ENCODE assay signal across 21 cellular contexts in genomic region chr1:166307261-166308188, GRCh38.
DNase-seq lines count a peak whose midpoint lies in the region; ATAC-seq and TF ChIP-seq lines count a peak whose summit lies in the region.
"Had no signal": no experiment of that assay in that cellular context is flagged by ENCODE, and none has a peak within 500 bp of the region (broad histone marks: within the 10 kb centered on the region; RNA-seq: fewer than 3 reads in every experiment).

No MANE protein-coding gene starts in this region.

- H3K4me3 Mint-ChIP-seq in glutamatergic neuron (ENCODE audit: unreplicated experiment) (peak overlapping the region; percentile 36), nephron progenitor cell (no peak overlapping the region)
- no peak overlapping the region for H3K4me3 Mint-ChIP-seq in activated T-helper 2 cell treated with anti-CD3 and anti-CD28 coated beads, Interferon-gamma antibody, Interleukin-2, Interleukin-4, amounts not matched to agents 10 μg/mL and 5 μg/mL and 100 μg/mL, durations not matched to agents 14 hours and 24 hours and 36 hours (ENCODE audit: low read depth)
- H3K4me3 Mint-ChIP-seq: activated CD4-positive, alpha-beta T cell treated with anti-CD3 and anti-CD28 coated beads, Interleukin-2, amount 10 ng/mL, durations not matched to agents 7 days and 5 days; activated naive CD8-positive, alpha-beta T cell treated with anti-CD3 and anti-CD28 coated beads, Interleukin-2, amount 10 ng/mL, durations not matched to agents 7 days and 5 days; T-helper 17 cell had no signal

- H3K9me3 ChIP-seq in effector memory CD4-positive, alpha-beta T cell (ENCODE audit: control insufficient read depth, low read length), result no peaks in the 10 kb centered on the region
- no peaks in the 10 kb centered on the region for H3K9me3 ChIP-seq in aorta (ENCODE audit: control insufficient read depth, low read length)
- H3K9me3 ChIP-seq: A549, BLaER1, body of pancreas, sigmoid colon, SJCRH30 had no signal

- no peak overlapping the region for H3K27ac ChIP-seq in effector memory CD4-positive, alpha-beta T cell (ENCODE audit: insufficient read depth, low read length, poor library complexity, severe bottlenecking)
- no peak overlapping the region for H3K27ac ChIP-seq in aorta (ENCODE audit: low read depth in 1 of 2, low read length in 2 of 2)
- H3K27ac ChIP-seq: A549, BLaER1, body of pancreas, GM23248, sigmoid colon, SJCRH30 had no signal

- TF ChIP-seq CTCF in glutamatergic neuron (IDR thresholded peaks at IDR 0.05; ENCODE audit: partially characterized antibody, unreplicated experiment) (no peak), nephron progenitor cell (IDR thresholded peaks at IDR 0.05) (no peak)

- H3K27ac Mint-ChIP-seq in glutamatergic neuron (ENCODE audit: unreplicated experiment) (no peak overlapping the region), nephron progenitor cell (peak overlapping the region; percentile 27)
- no peak overlapping the region for H3K27ac Mint-ChIP-seq in activated T-helper 2 cell treated with anti-CD3 and anti-CD28 coated beads, Interferon-gamma antibody, Interleukin-2, Interleukin-4, amounts not matched to agents 10 μg/mL and 5 μg/mL and 100 μg/mL, durations not matched to agents 14 hours and 24 hours and 36 hours
- H3K27ac Mint-ChIP-seq: activated CD4-positive, alpha-beta T cell treated with anti-CD3 and anti-CD28 coated beads, Interleukin-2, amount 10 ng/mL, durations not matched to agents 7 days and 5 days; activated naive CD8-positive, alpha-beta T cell treated with anti-CD3 and anti-CD28 coated beads, Interleukin-2, amount 10 ng/mL, durations not matched to agents 7 days and 5 days; naive B cell; T-helper 17 cell had no signal

- intact Hi-C loops in activated T-helper 2 cell treated with anti-CD3 and anti-CD28 coated beads, Interferon-gamma antibody, Interleukin-2, Interleukin-4, amounts not matched to agents 10 μg/mL and 5 μg/mL and 100 μg/mL, durations not matched to agents 14 hours and 24 hours and 36 hours (cut with micrococcal nuclease), result no loop called here
- intact Hi-C loops in aorta (cut with DNase I), result no loop called here

- H3K9me3 Mint-ChIP-seq in glutamatergic neuron (ENCODE audit: unreplicated experiment) (peaks cover 1% of the 10 kb centered on the region), nephron progenitor cell (peaks cover 6% of the 10 kb centered on the region)
- H3K9me3 Mint-ChIP-seq in activated T-helper 2 cell treated with anti-CD3 and anti-CD28 coated beads, Interferon-gamma antibody, Interleukin-2, Interleukin-4, amounts not matched to agents 10 μg/mL and 5 μg/mL and 100 μg/mL, durations not matched to agents 14 hours and 24 hours and 36 hours, result no peaks in the 10 kb centered on the region
- H3K9me3 Mint-ChIP-seq: activated CD4-positive, alpha-beta T cell treated with anti-CD3 and anti-CD28 coated beads, Interleukin-2, amount 10 ng/mL, durations not matched to agents 7 days and 5 days had no signal

- DNase-seq in NCI-H345 (lab: John Stamatoyannopoulos, UW) (peak; percentile 19), NCI-H345 treated with DMSO at 0.1 percent for 48 hours (lab: John Stamatoyannopoulos, UW; ENCODE audit: unreplicated experiment) (no peak), NCI-H1105 (lab: John Stamatoyannopoulos, UW) (peak; percentile 59), glutamatergic neuron (no peak), nephron progenitor cell (peak; percentile 18), aorta (no peak)
- no peak for DNase-seq in effector memory CD4-positive, alpha-beta T cell
- no peak for DNase-seq in activated T-helper 2 cell treated with anti-CD3 and anti-CD28 coated beads, Interferon-gamma antibody, Interleukin-2, Interleukin-4, amounts not matched to agents 10 μg/mL and 5 μg/mL and 100 μg/mL, durations not matched to agents 14 hours and 24 hours and 36 hours (ENCODE audit: low spot score)
- DNase-seq: activated CD4-positive, alpha-beta T cell treated with anti-CD3 and anti-CD28 coated beads, Interleukin-2, amount 10 ng/mL, durations not matched to agents 7 days and 5 days; activated naive CD8-positive, alpha-beta T cell treated with anti-CD3 and anti-CD28 coated beads, Interleukin-2, amount 10 ng/mL, durations not matched to agents 7 days and 5 days; GM23248; naive B cell; NCI-H146; NCI-H226; OCI-M1; sigmoid colon; T-helper 17 cell had no signal

- H3K4me1 Mint-ChIP-seq in glutamatergic neuron (ENCODE audit: low read depth, unreplicated experiment) (peaks cover 23% of the 10 kb centered on the region), nephron progenitor cell (peaks cover 13% of the 10 kb centered on the region)
- H3K4me1 Mint-ChIP-seq in activated T-helper 2 cell treated with anti-CD3 and anti-CD28 coated beads, Interferon-gamma antibody, Interleukin-2, Interleukin-4, amounts not matched to agents 10 μg/mL and 5 μg/mL and 100 μg/mL, durations not matched to agents 14 hours and 24 hours and 36 hours (ENCODE audit: low read depth), result no peaks in the 10 kb centered on the region
- H3K4me1 Mint-ChIP-seq: activated CD4-positive, alpha-beta T cell treated with anti-CD3 and anti-CD28 coated beads, Interleukin-2, amount 10 ng/mL, durations not matched to agents 7 days and 5 days; activated naive CD8-positive, alpha-beta T cell treated with anti-CD3 and anti-CD28 coated beads, Interleukin-2, amount 10 ng/mL, durations not matched to agents 7 days and 5 days; naive B cell; T-helper 17 cell had no signal

- no peaks in the 10 kb centered on the region for H3K27me3 ChIP-seq in effector memory CD4-positive, alpha-beta T cell (replicated peaks; ENCODE audit: control insufficient read depth, insufficient read depth, low read length, poor library complexity, severe bottlenecking)
- H3K27me3 ChIP-seq in aorta (ENCODE audit: control insufficient read depth in 1 of 2, insufficient read depth in 2 of 2, low read length in 1 of 2), result no peaks in the 10 kb centered on the region
- H3K27me3 ChIP-seq: BLaER1, body of pancreas, sigmoid colon had no signal

- ATAC-seq in aorta (ENCODE audit: low FRiP score), result no peak
- ATAC-seq: A549, body of pancreas, T-helper 17 cell had no signal

- H3K4me3 ChIP-seq in effector memory CD4-positive, alpha-beta T cell (ENCODE audit: insufficient read depth, low read depth, low read length, poor library complexity, severe bottlenecking), result no peak overlapping the region
- no peak overlapping the region for H3K4me3 ChIP-seq in aorta (ENCODE audit: low read length in 2 of 2)
- H3K4me3 ChIP-seq: A549, BLaER1, body of pancreas, GM23248, sigmoid colon, SJCRH30 had no signal

- H3K36me3 ChIP-seq in effector memory CD4-positive, alpha-beta T cell (ENCODE audit: control insufficient read depth, insufficient read depth, low read length), result no peaks in the 10 kb centered on the region
- H3K36me3 ChIP-seq in aorta (ENCODE audit: control insufficient read depth in 1 of 2, insufficient read depth in 2 of 2, low read length in 1 of 2), result no peaks in the 10 kb centered on the region
- H3K36me3 ChIP-seq: BLaER1, sigmoid colon, SJCRH30 had no signal

- no peaks in the 10 kb centered on the region for H3K4me1 ChIP-seq in effector memory CD4-positive, alpha-beta T cell (ENCODE audit: control insufficient read depth, insufficient read depth, low read length, poor library complexity, severe bottlenecking)
- no peaks in the 10 kb centered on the region for H3K4me1 ChIP-seq in aorta (ENCODE audit: control insufficient read depth in 1 of 2, insufficient read depth in 2 of 2, low read length in 2 of 2)
- H3K4me1 ChIP-seq: A549, body of pancreas, sigmoid colon, SJCRH30 had no signal

- WGBS in aorta, 2 donors, result 25 to 27% methylated on average over 9 of the region's 9 CpGs

- no peaks in the 10 kb centered on the region for H3K36me3 Mint-ChIP-seq in glutamatergic neuron (ENCODE audit: unreplicated experiment)
- no peaks in the 10 kb centered on the region for H3K36me3 Mint-ChIP-seq in nephron progenitor cell (ENCODE audit: low read depth)
- no peaks in the 10 kb centered on the region for H3K36me3 Mint-ChIP-seq in activated T-helper 2 cell treated with anti-CD3 and anti-CD28 coated beads, Interferon-gamma antibody, Interleukin-2, Interleukin-4, amounts not matched to agents 10 μg/mL and 5 μg/mL and 100 μg/mL, durations not matched to agents 14 hours and 24 hours and 36 hours (ENCODE audit: low read depth)
- H3K36me3 Mint-ChIP-seq: activated naive CD8-positive, alpha-beta T cell treated with anti-CD3 and anti-CD28 coated beads, Interleukin-2, amount 10 ng/mL, durations not matched to agents 7 days and 5 days had no signal

- H3K27me3 Mint-ChIP-seq in glutamatergic neuron (ENCODE audit: unreplicated experiment) (peaks cover 4% of the 10 kb centered on the region), nephron progenitor cell (ENCODE audit: low read depth, poor library complexity) (no peaks in the 10 kb centered on the region)
- H3K27me3 Mint-ChIP-seq in activated T-helper 2 cell treated with anti-CD3 and anti-CD28 coated beads, Interferon-gamma antibody, Interleukin-2, Interleukin-4, amounts not matched to agents 10 μg/mL and 5 μg/mL and 100 μg/mL, durations not matched to agents 14 hours and 24 hours and 36 hours (ENCODE audit: low read depth), result no peaks in the 10 kb centered on the region
- H3K27me3 Mint-ChIP-seq: activated CD4-positive, alpha-beta T cell treated with anti-CD3 and anti-CD28 coated beads, Interleukin-2, amount 10 ng/mL, durations not matched to agents 7 days and 5 days; activated naive CD8-positive, alpha-beta T cell treated with anti-CD3 and anti-CD28 coated beads, Interleukin-2, amount 10 ng/mL, durations not matched to agents 7 days and 5 days; naive B cell; T-helper 17 cell had no signal

Comparison
In these comparisons a context has a peak if more than half of its experiments do, and no peak if none do; other contexts are left out.
1. DNase-seq: peak in NCI-H345 (single experiment), NCI-H1105 (single experiment) and nephron progenitor cell (single experiment); none in NCI-H345 treated with DMSO at 0.1 percent for 48 hours (single experiment), glutamatergic neuron (single experiment), effector memory CD4-positive, alpha-beta T cell (0 of 3), activated T-helper 2 cell treated with anti-CD3 and anti-CD28 coated beads, Interferon-gamma antibody, Interleukin-2, Interleukin-4, amounts not matched to agents 10 μg/mL and 5 μg/mL and 100 μg/mL, durations not matched to agents 14 hours and 24 hours and 36 hours (single experiment) and aorta (0 of 2).